In genomic region chrX:132407704-132408103, GRCh38 we compare ENCODE assay signal across 13 cellular contexts.
A peak's percentile ranks its signal among the peaks of the same experiment; 100 is the strongest.
DNase-seq lines count a peak whose midpoint lies in the region; ATAC-seq, FAIRE-seq and TF ChIP-seq lines count a peak whose summit lies in the region.
"Had no signal": no experiment of that assay in that cellular context is flagged by ENCODE, and none has a peak within 500 bp of the region (broad histone marks: within the 10 kb centered on the region; RNA-seq: fewer than 3 reads in every experiment).

No MANE protein-coding gene starts in this region.

- no peaks in the 10 kb centered on the region for H3K36me3 Mint-ChIP-seq in WTC11

- peaks cover 18% of the 10 kb centered on the region for H3K27me3 Mint-ChIP-seq in WTC11 (ENCODE audit: low read depth)

- H3K9me3 Mint-ChIP-seq in WTC11: no peaks in the 10 kb centered on the region

- peaks cover 47% of the 10 kb centered on the region for H3K4me1 Mint-ChIP-seq in WTC11

- POLR2A ChIA-PET in WTC11 (lab: Charles Lee): no interaction called here

- CTCF ChIA-PET in WTC11 (lab: Charles Lee): interaction anchor here (0.9 kb wide), 1 partner anchor 315 kb away, joined by 3 read pairs; no protein-coding TSS in a partner anchor

- ATAC-seq in WTC11: no peak
- ATAC-seq in HG03135 (IDR thresholded peaks at IDR 0.05; ENCODE audit: unreplicated experiment): no peak
- ATAC-seq in HG03520 (IDR thresholded peaks at IDR 0.05; ENCODE audit: unreplicated experiment): no peak
- ATAC-seq: HCT116 had no signal

- H3K27ac Mint-ChIP-seq in WTC11: peak overlapping the region; percentile 33; the same call in 1 of the 2 replicates

- peak overlapping the region; percentile 20; the same call in 1 of the 2 replicates for H3K4me3 Mint-ChIP-seq in WTC11

- peak; percentile 31 for FAIRE-seq in GM18507 (lab: Jason Lieb, UNC)

- TF ChIP-seq CTCF in WTC11 (IDR thresholded peaks at IDR 0.05): no peak

- peak; percentile 1 for DNase-seq in CD1c-positive myeloid dendritic cell (ENCODE audit: extremely low spot score)
- no peak for DNase-seq in GM18507 (ENCODE audit: extremely low spot score, insufficient read length, low read depth)
- no peak for DNase-seq in WTC11 (ENCODE audit: low spot score)
- DNase-seq in myocyte (ENCODE audit: low read depth): peak; percentile 38
- no peak for DNase-seq in HK-2 (ENCODE audit: unreplicated experiment)
- DNase-seq in NCI-H69 (lab: John Stamatoyannopoulos, UW): no peak
- DNase-seq: DMS 273 treated with DMSO at 0.1 percent for 48 hours, NCI-H1048, NCI-H510A treated with DMSO at 0.1 percent for 48 hours, RPMI8226 had no signal

TF ChIP-seq in WTC11, 78 proteins besides CTCF, POLR2A, EP300 and RAD21:
- TF ChIP-seq PRRX2 (CRISPR knock-in tag; IDR thresholded peaks at IDR 0.05): no peak
- no peak for TF ChIP-seq NFE2L1 (CRISPR knock-in tag; IDR thresholded peaks at IDR 0.05)
- no peak for TF ChIP-seq ZNF512 (CRISPR knock-in tag; IDR thresholded peaks at IDR 0.05; ENCODE audit: borderline replicate concordance)
- no peak for TF ChIP-seq FOXJ3 (CRISPR knock-in tag; IDR thresholded peaks at IDR 0.05; ENCODE audit: borderline replicate concordance)
- no peak for TF ChIP-seq ZNF396 (CRISPR knock-in tag; IDR thresholded peaks at IDR 0.05; ENCODE audit: borderline replicate concordance)
- no peak for TF ChIP-seq ELF4 (CRISPR knock-in tag; IDR thresholded peaks at IDR 0.05; ENCODE audit: low read depth)
- TF ChIP-seq ZNF232 (CRISPR knock-in tag; IDR thresholded peaks at IDR 0.05): no peak
- no peak for TF ChIP-seq USF2 (CRISPR knock-in tag; IDR thresholded peaks at IDR 0.05)
- TF ChIP-seq ZNF671 (CRISPR knock-in tag; IDR thresholded peaks at IDR 0.05): no peak
- TF ChIP-seq ATF3 (CRISPR knock-in tag; conservative IDR thresholded peaks at IDR 0.05): no peak
- no peak for TF ChIP-seq JUN (CRISPR knock-in tag; IDR thresholded peaks at IDR 0.05)
- no peak for TF ChIP-seq ZNF532 (CRISPR knock-in tag; IDR thresholded peaks at IDR 0.05; ENCODE audit: borderline replicate concordance)
- TF ChIP-seq AFF4 (CRISPR knock-in tag; IDR thresholded peaks at IDR 0.05; ENCODE audit: borderline replicate concordance): no peak
- no peak for TF ChIP-seq ATF2 (CRISPR knock-in tag; IDR thresholded peaks at IDR 0.05; ENCODE audit: borderline replicate concordance, low read depth)
- TF ChIP-seq HMGA2 (CRISPR knock-in tag; IDR thresholded peaks at IDR 0.05): no peak
- TF ChIP-seq RORB (CRISPR knock-in tag; IDR thresholded peaks at IDR 0.05): no peak

Comparison
In these comparisons a context has a peak if more than half of its experiments do, and no peak if none do; other contexts are left out.
1. DNase-seq: peak in CD1c-positive myeloid dendritic cell (single experiment) and myocyte (single experiment); none in GM18507 (single experiment), WTC11 (single experiment), HK-2 (single experiment) and NCI-H69 (single experiment).